ENCODE assay signal across 27 cellular contexts in genomic region chr3:65607101-65607500, GRCh38.
DNase-seq lines count a peak whose midpoint lies in the region; ATAC-seq, FAIRE-seq and TF ChIP-seq lines count a peak whose summit lies in the region.
"Had no signal": no experiment of that assay in that cellular context is flagged by ENCODE, and none has a peak within 500 bp of the region (broad histone marks: within the 10 kb centered on the region; RNA-seq: fewer than 3 reads in every experiment).

No MANE protein-coding gene starts in this region.

- peak; percentile 57 for DNase-seq in mammary epithelial cell
- DNase-seq in breast epithelium (ENCODE audit: low spot score in 2 of 2), result no peak
- DNase-seq in RWPE2 (ENCODE audit: low spot score), result no peak
- no peak for DNase-seq in D341Med (ENCODE audit: low spot score)
- DNase-seq in GM12891 (ENCODE audit: insufficient read length, low spot score), result no peak
- DNase-seq in islet precursor cell, result no peak
- DNase-seq in activated naive CD4-positive, alpha-beta T cell treated with anti-CD3 and anti-CD28 coated beads for 36 hours, result no peak
- DNase-seq: BE2C, GF-D8, HCEC 1CT, IMR-90, MM.1S, NCI-H1417 treated with DMSO at 0.1 percent for 48 hours, NCI-H187, NCI-H2081 treated with DMSO at 0.1 percent for 48 hours, NCI-H446, NCI-H524 treated with DMSO at 0.1 percent for 48 hours, NCI-H774, Right ventricle myocardium superior had no signal

- no peaks in the 10 kb centered on the region for H3K4me1 Mint-ChIP-seq in activated naive CD4-positive, alpha-beta T cell treated with anti-CD3 and anti-CD28 coated beads for 36 hours (ENCODE audit: low read depth)
- H3K4me1 Mint-ChIP-seq: CD14-positive monocyte had no signal

- no peak for FAIRE-seq in GM12891 (lab: Jason Lieb, UNC)
- FAIRE-seq: D721Med, GM12892 had no signal

- H3K27ac Mint-ChIP-seq in activated naive CD4-positive, alpha-beta T cell treated with anti-CD3 and anti-CD28 coated beads for 36 hours, result no peak overlapping the region
- H3K27ac Mint-ChIP-seq: CD14-positive monocyte had no signal

- no peaks in the 10 kb centered on the region for H3K9me3 Mint-ChIP-seq in activated naive CD4-positive, alpha-beta T cell treated with anti-CD3 and anti-CD28 coated beads for 36 hours

- no TSS peak for BruUV-seq in mammary epithelial cell (replicated peaks; lab: Mats Ljungman, UMichigan)

- H3K9me3 ChIP-seq in mammary epithelial cell (replicated peaks; ENCODE audit: insufficient read depth, low read length) (no peaks in the 10 kb centered on the region), breast epithelium (no peaks in the 10 kb centered on the region), RWPE2 (ENCODE audit: severe bottlenecking) (no peaks in the 10 kb centered on the region)
- H3K9me3 ChIP-seq: BE2C, SJSA1 had no signal

- no peak for TF ChIP-seq CTCF in mammary epithelial cell (conservative IDR thresholded peaks at IDR 0.05 in 1 of 2, IDR thresholded peaks at IDR 0.05 in 1 of 2; ENCODE audit: extremely low read depth in 1 of 2, insufficient read depth in 1 of 2, low read depth in 1 of 2, low read length in 2 of 2)
- no peak for TF ChIP-seq CTCF in breast epithelium (IDR thresholded peaks at IDR 0.05)
- no peak for TF ChIP-seq CTCF in RWPE2 (IDR thresholded peaks at IDR 0.05; ENCODE audit: poor library complexity, severe bottlenecking)

- no peaks in the 10 kb centered on the region for H3K36me3 ChIP-seq in mammary epithelial cell (ENCODE audit: insufficient read depth, low read length)
- no peaks in the 10 kb centered on the region for H3K36me3 ChIP-seq in breast epithelium
- no peaks in the 10 kb centered on the region for H3K36me3 ChIP-seq in RWPE2 (ENCODE audit: low read depth)
- H3K36me3 ChIP-seq: BE2C, SJSA1 had no signal

- H3K4me2 ChIP-seq in mammary epithelial cell (ENCODE audit: insufficient read depth, low read depth, low read length), result no peak overlapping the region
- H3K4me2 ChIP-seq: KMS-11 had no signal

- H3K4me3 Mint-ChIP-seq in activated naive CD4-positive, alpha-beta T cell treated with anti-CD3 and anti-CD28 coated beads for 36 hours, result no peak overlapping the region
- H3K4me3 Mint-ChIP-seq: CD14-positive monocyte had no signal

- no peaks in the 10 kb centered on the region for H3K36me3 Mint-ChIP-seq in activated naive CD4-positive, alpha-beta T cell treated with anti-CD3 and anti-CD28 coated beads for 36 hours (ENCODE audit: low read depth)
- H3K36me3 Mint-ChIP-seq: CD14-positive monocyte had no signal

- no peak for TF ChIP-seq POLR2A in breast epithelium (IDR thresholded peaks at IDR 0.05)
- TF ChIP-seq POLR2A in GM12891 (IDR thresholded peaks at IDR 0.05; ENCODE audit: low read depth, low read length), result no peak

- CTCF ChIA-PET in mammary epithelial cell (lab: Charles Lee; ENCODE audit: low non-redundant PET), result no interaction called here
- CTCF ChIA-PET in activated naive CD4-positive, alpha-beta T cell treated with anti-CD3 and anti-CD28 coated beads for 36 hours (lab: Charles Lee), result interaction anchor here (0.6 kb wide), 1 partner anchor 100 kb away, joined by 3 read pairs; no protein-coding TSS in a partner anchor

- H3K9ac ChIP-seq in mammary epithelial cell (ENCODE audit: insufficient read depth, low read length), result no peak overlapping the region
- H3K9ac ChIP-seq: KMS-11 had no signal

- H3K79me2 ChIP-seq in mammary epithelial cell (ENCODE audit: insufficient read depth, low read length), result no peaks in the 10 kb centered on the region

- H3K27me3 Mint-ChIP-seq in activated naive CD4-positive, alpha-beta T cell treated with anti-CD3 and anti-CD28 coated beads for 36 hours (ENCODE audit: low read depth), result no peaks in the 10 kb centered on the region

- in situ Hi-C loops in mammary epithelial cell (cut with MboI; ENCODE audit: low sequenced_read_pairs in 2 of 2), result no loop called here

- H3K27ac ChIP-seq in mammary epithelial cell (ENCODE audit: insufficient read depth, low read depth, low read length), result no peak overlapping the region
- no peak overlapping the region for H3K27ac ChIP-seq in breast epithelium
- no peak overlapping the region for H3K27ac ChIP-seq in RWPE2 (ENCODE audit: poor library complexity, severe bottlenecking)
- H3K27ac ChIP-seq: 22Rv1, KMS-11, SJSA1 had no signal

- H3K27me3 ChIP-seq in mammary epithelial cell (ENCODE audit: insufficient read depth, low read length), result no peaks in the 10 kb centered on the region
- no peaks in the 10 kb centered on the region for H3K27me3 ChIP-seq in breast epithelium
- no peaks in the 10 kb centered on the region for H3K27me3 ChIP-seq in RWPE2 (ENCODE audit: insufficient read depth, poor library complexity, severe bottlenecking)
- H3K27me3 ChIP-seq: BE2C, SJSA1 had no signal

- H3K4me1 ChIP-seq in mammary epithelial cell (ENCODE audit: insufficient read depth, low read length) (peaks cover 26% of the 10 kb centered on the region), breast epithelium (no peaks in the 10 kb centered on the region), RWPE2 (ENCODE audit: insufficient read depth, poor library complexity, severe bottlenecking) (no peaks in the 10 kb centered on the region)
- H3K4me1 ChIP-seq: BE2C had no signal

- H2AFZ ChIP-seq in mammary epithelial cell (ENCODE audit: low read depth, low read length), result no peak overlapping the region
- H2AFZ ChIP-seq: PC-9 had no signal

- no peaks in the 10 kb centered on the region for H4K20me1 ChIP-seq in mammary epithelial cell (ENCODE audit: insufficient read depth, low read length)

- dilution Hi-C loops in mammary epithelial cell (cut with HindIII; ENCODE audit: low sequenced_read_pairs), result no loop called here

- ATAC-seq in RWPE2 (ENCODE audit: low read depth) (peak; percentile 54; the same call in 1 of the 3 replicates), esophagus mucosa (peak; percentile 42)

- no peak overlapping the region for H3K4me3 ChIP-seq in mammary epithelial cell (replicated peaks in 1 of 3; ENCODE audit: insufficient read depth in 1 of 3, low read depth in 2 of 3, low read length in 3 of 3)
- no peak overlapping the region for H3K4me3 ChIP-seq in breast epithelium
- no peak overlapping the region for H3K4me3 ChIP-seq in RWPE2 (ENCODE audit: severe bottlenecking)
- H3K4me3 ChIP-seq: PC-9, SJSA1 had no signal

- intact Hi-C loops in mammary epithelial cell (cut with micrococcal nuclease), result no loop called here
- intact Hi-C loops in breast epithelium (cut with DNase I; ENCODE audit: low total_unique reads), result no loop called here
- intact Hi-C loops in activated naive CD4-positive, alpha-beta T cell treated with anti-CD3 and anti-CD28 coated beads for 36 hours (cut with micrococcal nuclease), result no loop called here

TF ChIP-seq in GM12891, 5 proteins besides CTCF, POLR2A, EP300 and RAD21:
- TF ChIP-seq SPI1 (IDR thresholded peaks at IDR 0.05; ENCODE audit: low read depth, low read length), result no peak
- TF ChIP-seq POLR2AphosphoS5 (IDR thresholded peaks at IDR 0.05; ENCODE audit: low read depth, low read length), result no peak
- TF ChIP-seq POU2F2 (IDR thresholded peaks at IDR 0.05; ENCODE audit: low read depth, low read length), result no peak
- no peak for TF ChIP-seq PAX5 (IDR thresholded peaks at IDR 0.05; ENCODE audit: insufficient read depth, low read length, severe bottlenecking)
- TF ChIP-seq TAF1 (IDR thresholded peaks at IDR 0.05; ENCODE audit: low read depth, low read length), result no peak
TF ChIP-seq in GM12891: peak in this region for 0.
